ENCODE assay signal across 18 cellular contexts in genomic region chr10:129033790-129034272, GRCh38.
DNase-seq lines count a peak whose midpoint lies in the region; ATAC-seq and TF ChIP-seq lines count a peak whose summit lies in the region.
"Had no signal": no experiment of that assay in that cellular context is flagged by ENCODE, and none has a peak within 500 bp of the region (broad histone marks: within the 10 kb centered on the region; RNA-seq: fewer than 3 reads in every experiment).

No MANE protein-coding gene starts in this region.

- intact Hi-C loops in A673 (cut with micrococcal nuclease; ENCODE audit: unreplicated experiment) (loop anchor here (10.0 kb wide), 2 partner anchors 431 to 821 kb away; partner anchors contain the start of gene MGMT), esophagus muscularis mucosa (cut with DNase I) (loop anchor here (5.0 kb wide), 1 partner anchor 298 kb away; no protein-coding TSS in a partner anchor)

- CTCF ChIA-PET in A673 (lab: Charles Lee): interaction anchor here (0.6 kb wide), 1 partner anchor 848 kb away, joined by 3 read pairs; no protein-coding TSS in a partner anchor

- POLR2A ChIA-PET in A673 (lab: Charles Lee; ENCODE audit: low non-redundant PET): interaction anchor here (0.6 to 1.8 kb wide), 4 partner anchors 215 to 951 kb away, joined by 3 to 11 read pairs (median 4); no protein-coding TSS in a partner anchor

- H3K36me3 ChIP-seq in A673 (ENCODE audit: insufficient read depth, low read length, poor library complexity, severe bottlenecking) (no peaks in the 10 kb centered on the region), DND-41 (ENCODE audit: insufficient read depth, low read length) (no peaks in the 10 kb centered on the region), esophagus muscularis mucosa (no peaks in the 10 kb centered on the region)
- H3K36me3 ChIP-seq: ovary had no signal

- DNase-seq in A673 (ENCODE audit: low spot score) (peak; percentile 80), DND-41 (no peak), RPMI8226 (peak; percentile 31), esophagus muscularis mucosa (ENCODE audit: extremely low spot score) (peak; percentile 91), NCI-H2107 treated with DMSO at 0.1 percent for 48 hours (lab: John Stamatoyannopoulos, UW; ENCODE audit: unreplicated experiment) (no peak), foreskin fibroblast (no peak)
- DNase-seq: activated CD4-positive, CD25-positive, alpha-beta regulatory T cell; activated CD8-positive, alpha-beta memory T cell treated with anti-CD3 and anti-CD28 coated beads, Interleukin-2, amount 10 ng/mL, durations not matched to agents 7 days and 5 days; activated gamma-delta T cell treated with Interleukin-2 at 50 U/mL for 16 hours; body of pancreas; Calu3; IMR-90; ovary; PC-9; stimulated activated naive CD4-positive, alpha-beta T cell treated with Interleukin-2 at 50 U/mL for 16 hours had no signal

- TF ChIP-seq CTCF in A673 (conservative IDR thresholded peaks at IDR 0.05; ENCODE audit: low read depth, low read length) (no peak), DND-41 (IDR thresholded peaks at IDR 0.05; ENCODE audit: borderline replicate concordance, extremely low read depth, low read length, poor library complexity, severe bottlenecking) (no peak), esophagus muscularis mucosa (IDR thresholded peaks at IDR 0.05) (no peak), foreskin fibroblast (IDR thresholded peaks at IDR 0.05; ENCODE audit: low read depth, low read length) (no peak)

- H3K27me3 ChIP-seq in A673 (replicated peaks; ENCODE audit: insufficient read depth, low read depth, low read length, poor library complexity): no peaks in the 10 kb centered on the region
- H3K27me3 ChIP-seq in DND-41 (ENCODE audit: insufficient read depth, low read length, poor library complexity): no peaks in the 10 kb centered on the region
- H3K27me3 ChIP-seq in esophagus muscularis mucosa: peaks cover 0 to 86% (median 7%) of the 10 kb centered on the region in 4 donors
- H3K27me3 ChIP-seq: ovary had no signal

- H3K9ac ChIP-seq in DND-41 (ENCODE audit: low read depth, low read length): peak overlapping the region; percentile 53; the same call in 1 of the 2 replicates

- H3K9me3 ChIP-seq in A673 (ENCODE audit: low read depth, low read length, poor library complexity, severe bottlenecking): no peaks in the 10 kb centered on the region
- H3K9me3 ChIP-seq in DND-41 (ENCODE audit: insufficient read depth, low read length, severe bottlenecking): no peaks in the 10 kb centered on the region
- no peaks in the 10 kb centered on the region for H3K9me3 ChIP-seq in esophagus muscularis mucosa
- H3K9me3 ChIP-seq: body of pancreas, ovary had no signal

- 91% methylated on average over 14 of the region's 14 CpGs for WGBS in esophagus muscularis mucosa

- H3K4me3 ChIP-seq in A673 (ENCODE audit: low read depth, low read length, poor library complexity, severe bottlenecking) (peak overlapping the region; percentile 9), DND-41 (ENCODE audit: low read depth in 1 of 2, low read length in 2 of 2) (no peak overlapping the region), esophagus muscularis mucosa (no peak overlapping the region), foreskin fibroblast (ENCODE audit: low read depth in 1 of 2, low read length in 2 of 2) (no peak overlapping the region)
- H3K4me3 ChIP-seq: body of pancreas, hepatocyte, ovary, PC-9 had no signal

- BruUV-seq in A673 (replicated peaks; lab: Mats Ljungman, UMichigan): no TSS peak

- TF ChIP-seq EP300 in esophagus muscularis mucosa (IDR thresholded peaks at IDR 0.05): no peak

- peak overlapping the region; percentile 92 for H3K27ac ChIP-seq in A673 (ENCODE audit: low read depth, low read length, poor library complexity, severe bottlenecking)
- peak overlapping the region; percentile 92 for H3K27ac ChIP-seq in DND-41 (ENCODE audit: low read length)
- no peak overlapping the region for H3K27ac ChIP-seq in esophagus muscularis mucosa (replicated peaks in 1 of 4)
- H3K27ac ChIP-seq: body of pancreas, hepatocyte, ovary, PC-9 had no signal

- H3K79me2 ChIP-seq in DND-41 (ENCODE audit: insufficient read depth, low read length): no peaks in the 10 kb centered on the region
- H3K79me2 ChIP-seq: hepatocyte had no signal

- H4K20me1 ChIP-seq in DND-41 (ENCODE audit: insufficient read depth, low read length): no peaks in the 10 kb centered on the region

- ATAC-seq in DND-41 (ENCODE audit: insufficient read depth, low read depth): no peak
- no peak for ATAC-seq in HG02870 (IDR thresholded peaks at IDR 0.05; ENCODE audit: unreplicated experiment)
- ATAC-seq in GM18868 (IDR thresholded peaks at IDR 0.05; ENCODE audit: unreplicated experiment): no peak
- ATAC-seq: activated CD8-positive, alpha-beta memory T cell treated with anti-CD3 and anti-CD28 coated beads, Interleukin-2, amount 10 ng/mL, durations not matched to agents 7 days and 5 days; body of pancreas had no signal

- H2AFZ ChIP-seq in DND-41 (ENCODE audit: low read depth, low read length): peak overlapping the region; percentile 48
- H2AFZ ChIP-seq: hepatocyte, PC-9 had no signal

- H3K4me2 ChIP-seq in DND-41 (ENCODE audit: insufficient read depth, low read length): peak overlapping the region; percentile 43; the same call in 1 of the 2 replicates
- H3K4me2 ChIP-seq: hepatocyte, PC-9 had no signal

- H3K4me1 ChIP-seq in A673 (ENCODE audit: insufficient read depth, low read length, poor library complexity, severe bottlenecking) (peaks cover 84% of the 10 kb centered on the region), DND-41 (ENCODE audit: insufficient read depth, low read length) (peaks cover 77% of the 10 kb centered on the region), esophagus muscularis mucosa (peaks cover 0 to 6% (median 6%) of the 10 kb centered on the region in 4 donors)

- no peak for TF ChIP-seq POLR2A in esophagus muscularis mucosa (IDR thresholded peaks at IDR 0.05; ENCODE audit: low read depth)

Comparison
In these comparisons a context has a peak if more than half of its experiments do, and no peak if none do; other contexts are left out.
1. DNase-seq: peak in A673 (single experiment), RPMI8226 (single experiment) and esophagus muscularis mucosa (single experiment); none in DND-41 (single experiment), NCI-H2107 treated with DMSO at 0.1 percent for 48 hours (single experiment) and foreskin fibroblast (0 of 2).
2. H3K27ac ChIP-seq: peak in A673 (single experiment) and DND-41 (single experiment); none in esophagus muscularis mucosa (0 of 4).